Comparison of ENCODE assay signal across 10 cellular contexts in genomic region chr11:112734207-112734606, GRCh38.
DNase-seq lines count a peak whose midpoint lies in the region; ATAC-seq, FAIRE-seq and TF ChIP-seq lines count a peak whose summit lies in the region.
"Had no signal": no experiment of that assay in that cellular context is flagged by ENCODE, and none has a peak within 500 bp of the region (broad histone marks: within the 10 kb centered on the region; RNA-seq: fewer than 3 reads in every experiment).

No MANE protein-coding gene starts in this region.

- no peak overlapping the region for H3K4me3 ChIP-seq in MG63
- H3K4me3 ChIP-seq in bronchial epithelial cell (ENCODE audit: low read depth, low read length), result no peak overlapping the region
- H3K4me3 ChIP-seq: lung, thoracic aorta had no signal

- DNase-seq in ELR (ENCODE audit: low read depth) (peak; percentile 19), MG63 (peak; percentile 30), bronchial epithelial cell (ENCODE audit: low read depth) (peak; percentile 20), lung microvascular endothelial cell (ENCODE audit: low read depth in 2 of 2) (peak; percentile 45 to 54), GOT3 (lab: John Stamatoyannopoulos, UW) (no peak)

- no peak for ATAC-seq in GM18519 (IDR thresholded peaks at IDR 0.05; ENCODE audit: low FRiP score, unreplicated experiment)
- ATAC-seq in GM19455 (IDR thresholded peaks at IDR 0.05; ENCODE audit: unreplicated experiment), result no peak
- ATAC-seq in GM21619 (IDR thresholded peaks at IDR 0.05; ENCODE audit: unreplicated experiment), result no peak

- H3K36me3 ChIP-seq in MG63, result no peaks in the 10 kb centered on the region
- H3K36me3 ChIP-seq in bronchial epithelial cell (ENCODE audit: control insufficient read depth, insufficient read depth, low read length), result no peaks in the 10 kb centered on the region
- H3K36me3 ChIP-seq: thoracic aorta had no signal

- H3K27me3 ChIP-seq in MG63, result no peaks in the 10 kb centered on the region
- no peaks in the 10 kb centered on the region for H3K27me3 ChIP-seq in bronchial epithelial cell (ENCODE audit: control insufficient read depth, insufficient read depth, low read length)

- no peak for FAIRE-seq in bronchial epithelial cell (lab: Jason Lieb, UNC)

- H3K9me3 ChIP-seq in MG63, result no peaks in the 10 kb centered on the region
- H3K9me3 ChIP-seq: thoracic aorta had no signal

- no peak for TF ChIP-seq CTCF in bronchial epithelial cell (IDR thresholded peaks at IDR 0.05; ENCODE audit: insufficient read depth, low read length, severe bottlenecking)
